In genomic region chr10:44973323-44974081, GRCh38 we compare ENCODE assay signal across 10 cellular contexts. TPM values are rescaled to one million over a fixed set of nuclear protein-coding genes. Genes with fewer than 3 reads are reported as not detected.
DNase-seq lines count a peak whose midpoint lies in the region; ATAC-seq and TF ChIP-seq lines count a peak whose summit lies in the region.
"Had no signal": no experiment of that assay in that cellular context is flagged by ENCODE, and none has a peak within 500 bp of the region (broad histone marks: within the 10 kb centered on the region; RNA-seq: fewer than 3 reads in every experiment).

No MANE protein-coding gene starts in this region.

- no peak for TF ChIP-seq CTCF in cardiac muscle cell (IDR thresholded peaks at IDR 0.05; ENCODE audit: low read depth, low read length)
- TF ChIP-seq CTCF in WTC11 (IDR thresholded peaks at IDR 0.05): no peak
- TF ChIP-seq CTCF in vagina (IDR thresholded peaks at IDR 0.05): no peak

- DNase-seq in cardiac muscle cell (ENCODE audit: low read depth in 1 of 2, low spot score in 1 of 2): no peak
- no peak for DNase-seq in left cardiac atrium
- peak; percentile 49 for DNase-seq in WTC11 (ENCODE audit: low spot score)
- DNase-seq in vagina (ENCODE audit: extremely low spot score in 2 of 2): no peak
- no peak for DNase-seq in DMS53 treated with DMSO at 0.1 percent for 48 hours (lab: John Stamatoyannopoulos, UW; ENCODE audit: unreplicated experiment)
- no peak for DNase-seq in mesenteric fat pad (ENCODE audit: low spot score)
- DNase-seq: AML-193 had no signal

- H3K4me3 ChIP-seq in cardiac muscle cell: no peak overlapping the region
- no peak overlapping the region for H3K4me3 ChIP-seq in mucosa of stomach (ENCODE audit: low read length)
- H3K4me3 ChIP-seq in vagina: peak overlapping the region in 1 of 2 donors; percentile 41

- H3K9me3 ChIP-seq in cardiac muscle cell (ENCODE audit: low read depth): no peaks in the 10 kb centered on the region
- H3K9me3 ChIP-seq in mucosa of stomach (ENCODE audit: control insufficient read depth, low read length): no peaks in the 10 kb centered on the region
- no peaks in the 10 kb centered on the region for H3K9me3 ChIP-seq in vagina

- peaks cover 28% of the 10 kb centered on the region for H3K36me3 Mint-ChIP-seq in WTC11

- H3K4me1 ChIP-seq in cardiac muscle cell (ENCODE audit: low read depth) (peaks cover 46% of the 10 kb centered on the region), mucosa of stomach (ENCODE audit: control insufficient read depth, insufficient read depth, low read length) (peaks cover 54% of the 10 kb centered on the region), vagina (peaks cover 34% of the 10 kb centered on the region)

- intact Hi-C loops in left cardiac atrium (cut with DNase I): loop anchor here (1.0 to 10.0 kb wide), 3 partner anchors 41 to 99 kb away; no protein-coding TSS in a partner anchor
- intact Hi-C loops in vagina (cut with DNase I): loop anchor here (5.0 kb wide), 1 partner anchor 41 kb away; no protein-coding TSS in a partner anchor

- POLR2A ChIA-PET in WTC11 (lab: Charles Lee): interaction anchor here (0.7 to 0.9 kb wide), 2 partner anchors 10 to 41 kb away, joined by 3 to 5 read pairs; no protein-coding TSS in a partner anchor

- peak overlapping the region; percentile 59 for H3K4me3 Mint-ChIP-seq in WTC11

- peak overlapping the region; percentile 96 for H3K27ac ChIP-seq in cardiac muscle cell
- peak overlapping the region; percentile 95 for H3K27ac ChIP-seq in vagina

- H3K27me3 Mint-ChIP-seq in WTC11 (ENCODE audit: low read depth): peaks cover 10% of the 10 kb centered on the region
- H3K27me3 Mint-ChIP-seq: activated naive CD8-positive, alpha-beta T cell treated with anti-CD3 and anti-CD28 coated beads, Interleukin-2, amount 10 ng/mL, durations not matched to agents 7 days and 5 days had no signal

- CTCF ChIA-PET in WTC11 (lab: Charles Lee): interaction anchor here (0.8 to 2.6 kb wide), 7 partner anchors 9 to 110 kb away, joined by 3 to 36 read pairs (median 5); no protein-coding TSS in a partner anchor

- no peak for TF ChIP-seq POLR2A in vagina (IDR thresholded peaks at IDR 0.05)

- peaks cover 47% of the 10 kb centered on the region for H3K4me1 Mint-ChIP-seq in WTC11

- peak overlapping the region; percentile 59 for H3K9ac ChIP-seq in mucosa of stomach (ENCODE audit: low read length)

- H3K27ac Mint-ChIP-seq in WTC11: peak overlapping the region; percentile 75

- H3K9me3 Mint-ChIP-seq in WTC11: no peaks in the 10 kb centered on the region
- H3K9me3 Mint-ChIP-seq: activated naive CD8-positive, alpha-beta T cell treated with anti-CD3 and anti-CD28 coated beads, Interleukin-2, amount 10 ng/mL, durations not matched to agents 7 days and 5 days had no signal

- ATAC-seq in left cardiac atrium (no peak), WTC11 (peak; percentile 17), esophagus mucosa (no peak)

- H3K27me3 ChIP-seq in cardiac muscle cell (no peaks in the 10 kb centered on the region), mucosa of stomach (ENCODE audit: control insufficient read depth, insufficient read depth, low read length) (peaks cover 3% of the 10 kb centered on the region), vagina (no peaks in the 10 kb centered on the region)

- H3K36me3 ChIP-seq in cardiac muscle cell: peaks cover 6% of the 10 kb centered on the region
- no peaks in the 10 kb centered on the region for H3K36me3 ChIP-seq in mucosa of stomach (ENCODE audit: control insufficient read depth, insufficient read depth, low read length)
- H3K36me3 ChIP-seq in vagina: peaks cover 0 to 4% of the 10 kb centered on the region in 2 donors

TF ChIP-seq in WTC11, 78 proteins besides CTCF, POLR2A, EP300 and RAD21:
- TF ChIP-seq ZNF423 (CRISPR knock-in tag; IDR thresholded peaks at IDR 0.05): peak; percentile 29; the same call in 1 of the 2 replicates
- TF ChIP-seq MAX (CRISPR knock-in tag; IDR thresholded peaks at IDR 0.05): 0 out of 2 replicates have a peak, but pooled peaks have one; percentile 5
- TF ChIP-seq PREB (CRISPR knock-in tag; IDR thresholded peaks at IDR 0.05; ENCODE audit: borderline replicate concordance): no peak

RNA-seq across cellular contexts. Expression of gene DEPP1, which starts 5.1 kb away (rescaled TPM):
- total RNA-seq in cardiac muscle cell: 34.0 and 39.3 TPM in 2 replicates
- 32.3 and 38.3 TPM in 2 replicates for polyA plus RNA-seq in cardiac muscle cell
- total RNA-seq in left cardiac atrium: 10 to 100 TPM; 36.7 to 49.2 TPM
- 1.6 to 2.1 TPM (median 1.6 TPM) in 3 replicates for total RNA-seq in WTC11 (2021)
- total RNA-seq in vagina: 155 TPM
- 566 TPM for total RNA-seq in mesenteric fat pad
- 3.3 TPM for total RNA-seq in esophagus mucosa

RNA-seq across cellular contexts. Expression of gene RASSF4, which starts 13.9 kb away (rescaled TPM):
- total RNA-seq in cardiac muscle cell: 53.2 and 63.6 TPM in 2 replicates
- 70.7 and 102 TPM in 2 replicates for polyA plus RNA-seq in cardiac muscle cell
- 10 to 100 TPM; 48.9 to 71.5 TPM for total RNA-seq in left cardiac atrium
- 15.7 to 16.7 TPM (median 16.2 TPM) in 3 replicates for total RNA-seq in WTC11 (2021)
- 29.2 TPM for total RNA-seq in vagina
- 122 TPM for total RNA-seq in mesenteric fat pad
- 2.3 TPM for total RNA-seq in esophagus mucosa

RNA-seq across cellular contexts. Expression of gene ZNF22, which starts 27.2 kb away (rescaled TPM):
- total RNA-seq in cardiac muscle cell (18.4 and 22.1 TPM in 2 replicates), left cardiac atrium (10 to 100 TPM; 18.9 to 21.1 TPM), WTC11 (2021) (31.0 to 36.8 TPM (median 35.9 TPM) in 3 replicates), vagina (20.6 TPM), mesenteric fat pad (50.3 TPM), esophagus mucosa (7.0 TPM)
- 31.3 and 48.1 TPM in 2 replicates for polyA plus RNA-seq in cardiac muscle cell
